ENCODE assay signal across 12 cellular contexts in genomic region chr15:89136084-89136806, GRCh38. TPM values are rescaled to one million over a fixed set of nuclear protein-coding genes. Genes with fewer than 3 reads are reported as not detected.
A peak's percentile ranks its signal among the peaks of the same experiment; 100 is the strongest.
DNase-seq lines count a peak whose midpoint lies in the region; ATAC-seq and TF ChIP-seq lines count a peak whose summit lies in the region.
"Had no signal": no experiment of that assay in that cellular context is flagged by ENCODE, and none has a peak within 500 bp of the region (broad histone marks: within the 10 kb centered on the region; RNA-seq: fewer than 3 reads in every experiment).

No MANE protein-coding gene starts in this region.

- in situ Hi-C loops in gastrocnemius medialis (cut with MboI; ENCODE audit: low sequenced_read_pairs in 4 of 4) = no loop called here

- peaks cover 0 to 9% (median 0%) of the 10 kb centered on the region in 11 experiments; a peak in 1 of 22 replicates for H4K20me1 ChIP-seq in BLaER1 treated with 17β-estradiol and CSF1 and Interleukin-3, amounts not matched to agents 10 nM and 100 nM

- DNase-seq in gastrocnemius medialis = no peak
- DNase-seq in LoVo (ENCODE audit: low spot score) = no peak
- no peak for DNase-seq in putamen (ENCODE audit: low spot score)
- no peak for DNase-seq in Kasumi-1 (lab: John Stamatoyannopoulos, UW)
- no peak for DNase-seq in GM19240 (ENCODE audit: insufficient read length, low spot score)
- DNase-seq: activated T-cell treated with anti-CD3 and anti-CD28 coated beads, Interleukin-2, amount 50 U/mL, for 24 hours; midbrain; NCI-H2227 treated with DMSO at 0.1 percent for 48 hours; OCI-M1 had no signal

- H3K4me2 ChIP-seq in BLaER1 treated with 17β-estradiol and CSF1 and Interleukin-3, amounts not matched to agents 10 nM and 100 nM = peak overlapping the region in 9 of 11 experiments; percentile 3 to 66 (median 54); a peak in 14 of 22 replicates

- no peak for TF ChIP-seq POLR2A in gastrocnemius medialis (IDR thresholded peaks at IDR 0.05)

- H3K27ac ChIP-seq in BLaER1 treated with 17β-estradiol and CSF1 and Interleukin-3, amounts not matched to agents 10 nM and 100 nM = peak overlapping the region in 7 of 11 experiments; percentile 5 to 48 (median 29); a peak in 9 of 22 replicates
- H3K27ac ChIP-seq in angular gyrus (ENCODE audit: low read depth, low read length) (peak overlapping the region; percentile 29), layer of hippocampus (ENCODE audit: low read depth, low read length) (peak overlapping the region; percentile 44), gastrocnemius medialis (peak overlapping the region; percentile 77 to 88 (median 82))

- intact Hi-C loops in gastrocnemius medialis (cut with DNase I; ENCODE audit: low total_unique reads) = no loop called here

- no peak for TF ChIP-seq CTCF in gastrocnemius medialis (IDR thresholded peaks at IDR 0.05 in 4 of 5, conservative IDR thresholded peaks at IDR 0.05 in 1 of 5)

- no peak overlapping the region for H3K9ac ChIP-seq in BLaER1 treated with 17β-estradiol and CSF1 and Interleukin-3, amounts not matched to agents 10 nM and 100 nM

- H3K36me3 ChIP-seq in BLaER1 treated with 17β-estradiol and CSF1 and Interleukin-3, amounts not matched to agents 10 nM and 100 nM = peaks cover 0 to 24% (median 15%) of the 10 kb centered on the region in 11 experiments; a peak in 11 of 22 replicates
- peaks cover 0 to 11% of the 10 kb centered on the region in 2 donors for H3K36me3 ChIP-seq in gastrocnemius medialis

- H3K4me3 ChIP-seq in BLaER1 treated with 17β-estradiol and CSF1 and Interleukin-3, amounts not matched to agents 10 nM and 100 nM = no peak overlapping the region
- no peak overlapping the region for H3K4me3 ChIP-seq in gastrocnemius medialis

- ATAC-seq in gastrocnemius medialis = peak; percentile 10 to 25

- H3K27me3 ChIP-seq in BLaER1 treated with 17β-estradiol and CSF1 and Interleukin-3, amounts not matched to agents 10 nM and 100 nM = no peaks in the 10 kb centered on the region
- H3K27me3 ChIP-seq in layer of hippocampus (ENCODE audit: control insufficient read depth, insufficient read depth, low read length) (no peaks in the 10 kb centered on the region), gastrocnemius medialis (no peaks in the 10 kb centered on the region)

- H3K4me1 ChIP-seq in BLaER1 treated with 17β-estradiol and CSF1 and Interleukin-3, amounts not matched to agents 10 nM and 100 nM = peaks cover 60 to 100% (median 87%) of the 10 kb centered on the region in 10 experiments
- H3K4me1 ChIP-seq in gastrocnemius medialis = peaks cover 72 to 77% of the 10 kb centered on the region in 2 donors

- H3K9me3 ChIP-seq in BLaER1 treated with 17β-estradiol and CSF1 and Interleukin-3, amounts not matched to agents 10 nM and 100 nM (replicated peaks in 1 of 11) = no peaks in the 10 kb centered on the region
- no peaks in the 10 kb centered on the region for H3K9me3 ChIP-seq in gastrocnemius medialis

RNA-seq across cellular contexts. Expression of gene ABHD2, which starts 48.0 kb away (rescaled TPM):
- 100 to 1,000 TPM in 1 of 4 donors, 10 to 100 TPM in 3; 19.3 to 150 (median 64.5) TPM for total RNA-seq in gastrocnemius medialis

Comparison
In these comparisons a context has a peak if more than half of its experiments do, and no peak if none do; other contexts are left out.
1. H3K27ac ChIP-seq: peak in every context shown above with its lines; median percentile 82 in gastrocnemius medialis; 44 in layer of hippocampus; 29 in BLaER1 treated with 17β-estradiol and CSF1 and Interleukin-3, amounts not matched to agents 10 nM and 100 nM; 29 in angular gyrus.